1 cellular context compared by ENCODE assay signal in the genomic region with DNA sequence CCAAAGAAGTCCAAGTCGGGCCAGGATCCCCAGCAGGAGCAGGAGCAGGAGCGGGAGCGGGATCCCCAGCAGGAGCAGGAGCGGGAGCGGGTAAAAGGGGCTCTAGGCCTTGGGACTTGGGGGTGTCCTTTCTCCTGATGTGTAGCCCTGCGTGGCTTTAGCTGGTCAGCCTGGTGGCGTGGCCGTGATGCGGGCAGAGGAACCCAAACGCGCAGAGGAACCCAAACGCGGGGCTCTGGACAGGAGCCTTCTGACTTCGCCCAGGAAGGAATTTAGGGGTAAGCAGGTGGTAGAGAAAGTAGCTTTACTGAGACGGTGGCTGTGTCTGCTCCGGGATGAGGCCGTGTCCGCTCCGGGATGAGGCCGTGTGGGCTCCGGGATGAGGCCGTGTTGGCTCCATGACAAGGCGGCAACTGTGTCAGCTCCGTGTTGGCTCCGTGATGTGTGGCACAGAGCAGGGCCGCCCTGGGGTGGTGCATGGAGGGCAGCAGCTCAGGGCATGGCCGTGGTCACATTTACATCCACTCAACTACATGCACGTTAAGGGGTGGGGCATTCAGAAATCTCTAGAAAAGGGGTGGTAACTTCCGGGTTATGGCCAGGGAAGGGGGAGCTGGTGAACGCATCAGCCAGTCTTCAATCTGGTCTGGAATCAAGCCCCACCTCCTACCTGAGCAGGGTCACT.
TF ChIP-seq lines count a peak whose summit lies in the region.

No MANE protein-coding gene starts in this region.

TF ChIP-seq in HepG2, 621 proteins besides CTCF, POLR2A, EP300 and RAD21 (continued from another document and continues in another):
- TF ChIP-seq, protein P1, sequence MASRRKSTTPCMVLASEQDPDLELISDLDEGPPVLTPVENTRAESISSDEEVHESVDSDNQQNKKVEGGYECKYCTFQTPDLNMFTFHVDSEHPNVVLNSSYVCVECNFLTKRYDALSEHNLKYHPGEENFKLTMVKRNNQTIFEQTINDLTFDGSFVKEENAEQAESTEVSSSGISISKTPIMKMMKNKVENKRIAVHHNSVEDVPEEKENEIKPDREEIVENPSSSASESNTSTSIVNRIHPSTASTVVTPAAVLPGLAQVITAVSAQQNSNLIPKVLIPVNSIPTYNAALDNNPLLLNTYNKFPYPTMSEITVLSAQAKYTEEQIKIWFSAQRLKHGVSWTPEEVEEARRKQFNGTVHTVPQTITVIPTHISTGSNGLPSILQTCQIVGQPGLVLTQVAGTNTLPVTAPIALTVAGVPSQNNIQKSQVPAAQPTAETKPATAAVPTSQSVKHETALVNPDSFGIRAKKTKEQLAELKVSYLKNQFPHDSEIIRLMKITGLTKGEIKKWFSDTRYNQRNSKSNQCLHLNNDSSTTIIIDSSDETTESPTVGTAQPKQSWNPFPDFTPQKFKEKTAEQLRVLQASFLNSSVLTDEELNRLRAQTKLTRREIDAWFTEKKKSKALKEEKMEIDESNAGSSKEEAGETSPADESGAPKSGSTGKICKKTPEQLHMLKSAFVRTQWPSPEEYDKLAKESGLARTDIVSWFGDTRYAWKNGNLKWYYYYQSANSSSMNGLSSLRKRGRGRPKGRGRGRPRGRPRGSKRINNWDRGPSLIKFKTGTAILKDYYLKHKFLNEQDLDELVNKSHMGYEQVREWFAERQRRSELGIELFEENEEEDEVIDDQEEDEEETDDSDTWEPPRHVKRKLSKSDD (CRISPR knock-in tag; IDR thresholded peaks at IDR 0.05; ENCODE audit: low read depth), result 0 out of 2 replicates have a peak, but pooled peaks have one; percentile 69
- TF ChIP-seq CHD4 (IDR thresholded peaks at IDR 0.05; ENCODE audit: borderline replicate concordance, low read length) (no peak), KDM2A (CRISPR knock-in tag; IDR thresholded peaks at IDR 0.05; ENCODE audit: borderline replicate concordance, low read depth) (0 out of 2 replicates have a peak, but pooled peaks have one; percentile 34), NFAT5 (CRISPR knock-in tag; IDR thresholded peaks at IDR 0.05) (no peak), SP1 (IDR thresholded peaks at IDR 0.05) (no peak), SP1 (CRISPR knock-in tag; IDR thresholded peaks at IDR 0.05) (peak; percentile 43; the same call in 1 of the 2 replicates), ATF7 (IDR thresholded peaks at IDR 0.05) (no peak), ATF7 (CRISPR knock-in tag; IDR thresholded peaks at IDR 0.05) (no peak), ZSCAN22 (CRISPR knock-in tag; IDR thresholded peaks at IDR 0.05) (no peak), ZNF619 (CRISPR knock-in tag; IDR thresholded peaks at IDR 0.05) (0 out of 2 replicates have a peak, but pooled peaks have one; percentile 37), ZNF121 (CRISPR knock-in tag; IDR thresholded peaks at IDR 0.05) (no peak), FOXA3 (CRISPR knock-in tag; IDR thresholded peaks at IDR 0.05) (no peak), DR1 (CRISPR knock-in tag; IDR thresholded peaks at IDR 0.05) (no peak), ATF3 (CRISPR knock-in tag; IDR thresholded peaks at IDR 0.05) (no peak), SCMH1 (CRISPR knock-in tag; IDR thresholded peaks at IDR 0.05; ENCODE audit: borderline replicate concordance) (no peak), ZNF558 (CRISPR knock-in tag; IDR thresholded peaks at IDR 0.05; ENCODE audit: borderline replicate concordance) (0 out of 2 replicates have a peak, but pooled peaks have one; percentile 79), ELF3 (CRISPR knock-in tag; IDR thresholded peaks at IDR 0.05) (peak; percentile 33; the same call in 1 of the 2 replicates), ZNF841 (CRISPR knock-in tag; IDR thresholded peaks at IDR 0.05; ENCODE audit: borderline replicate concordance) (no peak), HIC2 (CRISPR knock-in tag; IDR thresholded peaks at IDR 0.05; ENCODE audit: low read depth) (0 out of 2 replicates have a peak, but pooled peaks have one; percentile 44), RELA (CRISPR knock-in tag; IDR thresholded peaks at IDR 0.05) (no peak), GFI1 (CRISPR knock-in tag; IDR thresholded peaks at IDR 0.05; ENCODE audit: borderline replicate concordance) (peak; percentile 12; the same call in 1 of the 2 replicates), THAP9 (CRISPR knock-in tag; IDR thresholded peaks at IDR 0.05; ENCODE audit: borderline replicate concordance) (no peak), ZNF563 (CRISPR knock-in tag; IDR thresholded peaks at IDR 0.05) (no peak), ZFP36L1 (CRISPR knock-in tag; IDR thresholded peaks at IDR 0.05) (no peak), ZSCAN29 (CRISPR knock-in tag; conservative IDR thresholded peaks at IDR 0.05) (0 out of 2 replicates have a peak, but pooled peaks have one; percentile 38), HNRNPH1 (optimal IDR thresholded peaks at IDR 0.05; ENCODE audit: low read depth, low read length) (no peak)
- TF ChIP-seq, protein P2, sequence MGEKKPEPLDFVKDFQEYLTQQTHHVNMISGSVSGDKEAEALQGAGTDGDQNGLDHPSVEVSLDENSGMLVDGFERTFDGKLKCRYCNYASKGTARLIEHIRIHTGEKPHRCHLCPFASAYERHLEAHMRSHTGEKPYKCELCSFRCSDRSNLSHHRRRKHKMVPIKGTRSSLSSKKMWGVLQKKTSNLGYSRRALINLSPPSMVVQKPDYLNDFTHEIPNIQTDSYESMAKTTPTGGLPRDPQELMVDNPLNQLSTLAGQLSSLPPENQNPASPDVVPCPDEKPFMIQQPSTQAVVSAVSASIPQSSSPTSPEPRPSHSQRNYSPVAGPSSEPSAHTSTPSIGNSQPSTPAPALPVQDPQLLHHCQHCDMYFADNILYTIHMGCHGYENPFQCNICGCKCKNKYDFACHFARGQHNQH (CRISPR knock-in tag; IDR thresholded peaks at IDR 0.05), result no peak
- TF ChIP-seq, protein P3, sequence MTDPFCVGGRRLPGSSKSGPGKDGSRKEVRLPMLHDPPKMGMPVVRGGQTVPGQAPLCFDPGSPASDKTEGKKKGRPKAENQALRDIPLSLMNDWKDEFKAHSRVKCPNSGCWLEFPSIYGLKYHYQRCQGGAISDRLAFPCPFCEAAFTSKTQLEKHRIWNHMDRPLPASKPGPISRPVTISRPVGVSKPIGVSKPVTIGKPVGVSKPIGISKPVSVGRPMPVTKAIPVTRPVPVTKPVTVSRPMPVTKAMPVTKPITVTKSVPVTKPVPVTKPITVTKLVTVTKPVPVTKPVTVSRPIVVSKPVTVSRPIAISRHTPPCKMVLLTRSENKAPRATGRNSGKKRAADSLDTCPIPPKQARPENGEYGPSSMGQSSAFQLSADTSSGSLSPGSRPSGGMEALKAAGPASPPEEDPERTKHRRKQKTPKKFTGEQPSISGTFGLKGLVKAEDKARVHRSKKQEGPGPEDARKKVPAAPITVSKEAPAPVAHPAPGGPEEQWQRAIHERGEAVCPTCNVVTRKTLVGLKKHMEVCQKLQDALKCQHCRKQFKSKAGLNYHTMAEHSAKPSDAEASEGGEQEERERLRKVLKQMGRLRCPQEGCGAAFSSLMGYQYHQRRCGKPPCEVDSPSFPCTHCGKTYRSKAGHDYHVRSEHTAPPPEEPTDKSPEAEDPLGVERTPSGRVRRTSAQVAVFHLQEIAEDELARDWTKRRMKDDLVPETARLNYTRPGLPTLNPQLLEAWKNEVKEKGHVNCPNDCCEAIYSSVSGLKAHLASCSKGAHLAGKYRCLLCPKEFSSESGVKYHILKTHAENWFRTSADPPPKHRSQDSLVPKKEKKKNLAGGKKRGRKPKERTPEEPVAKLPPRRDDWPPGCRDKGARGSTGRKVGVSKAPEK (CRISPR knock-in tag; IDR thresholded peaks at IDR 0.05; ENCODE audit: borderline replicate concordance), result no peak
- TF ChIP-seq, protein P4, sequence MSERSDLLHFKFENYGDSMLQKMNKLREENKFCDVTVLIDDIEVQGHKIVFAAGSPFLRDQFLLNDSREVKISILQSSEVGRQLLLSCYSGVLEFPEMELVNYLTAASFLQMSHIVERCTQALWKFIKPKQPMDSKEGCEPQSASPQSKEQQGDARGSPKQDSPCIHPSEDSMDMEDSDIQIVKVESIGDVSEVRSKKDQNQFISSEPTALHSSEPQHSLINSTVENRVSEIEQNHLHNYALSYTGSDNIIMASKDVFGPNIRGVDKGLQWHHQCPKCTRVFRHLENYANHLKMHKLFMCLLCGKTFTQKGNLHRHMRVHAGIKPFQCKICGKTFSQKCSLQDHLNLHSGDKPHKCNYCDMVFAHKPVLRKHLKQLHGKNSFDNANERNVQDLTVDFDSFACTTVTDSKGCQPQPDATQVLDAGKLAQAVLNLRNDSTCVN (CRISPR knock-in tag; IDR thresholded peaks at IDR 0.05; ENCODE audit: borderline replicate concordance), result peak; percentile 73; the same call in 1 of the 2 replicates
- TF ChIP-seq, protein P5, sequence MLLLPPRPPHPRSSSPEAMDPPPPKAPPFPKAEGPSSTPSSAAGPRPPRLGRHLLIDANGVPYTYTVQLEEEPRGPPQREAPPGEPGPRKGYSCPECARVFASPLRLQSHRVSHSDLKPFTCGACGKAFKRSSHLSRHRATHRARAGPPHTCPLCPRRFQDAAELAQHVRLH (CRISPR knock-in tag; IDR thresholded peaks at IDR 0.05; ENCODE audit: borderline replicate concordance, low read depth), result no peak
- TF ChIP-seq, protein P6, sequence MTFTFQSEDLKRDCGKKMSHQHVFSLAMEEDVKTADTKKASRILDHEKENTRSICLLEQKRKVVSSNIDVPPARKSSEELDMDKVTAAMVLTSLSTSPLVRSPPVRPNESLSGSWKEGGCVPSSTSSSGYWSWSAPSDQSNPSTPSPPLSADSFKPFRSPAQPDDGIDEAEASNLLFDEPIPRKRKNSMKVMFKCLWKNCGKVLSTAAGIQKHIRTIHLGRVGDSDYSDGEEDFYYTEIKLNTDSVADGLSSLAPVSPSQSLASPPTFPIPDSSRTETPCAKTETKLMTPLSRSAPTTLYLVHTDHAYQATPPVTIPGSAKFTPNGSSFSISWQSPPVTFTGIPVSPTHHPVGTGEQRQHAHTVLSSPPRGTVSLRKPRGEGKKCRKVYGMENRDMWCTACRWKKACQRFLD (CRISPR knock-in tag; IDR thresholded peaks at IDR 0.05; ENCODE audit: borderline replicate concordance), result peak; percentile 18; the same call in 1 of the 2 replicates
